Comparison of ENCODE assay signal across 10 cellular contexts in the genomic region with DNA sequence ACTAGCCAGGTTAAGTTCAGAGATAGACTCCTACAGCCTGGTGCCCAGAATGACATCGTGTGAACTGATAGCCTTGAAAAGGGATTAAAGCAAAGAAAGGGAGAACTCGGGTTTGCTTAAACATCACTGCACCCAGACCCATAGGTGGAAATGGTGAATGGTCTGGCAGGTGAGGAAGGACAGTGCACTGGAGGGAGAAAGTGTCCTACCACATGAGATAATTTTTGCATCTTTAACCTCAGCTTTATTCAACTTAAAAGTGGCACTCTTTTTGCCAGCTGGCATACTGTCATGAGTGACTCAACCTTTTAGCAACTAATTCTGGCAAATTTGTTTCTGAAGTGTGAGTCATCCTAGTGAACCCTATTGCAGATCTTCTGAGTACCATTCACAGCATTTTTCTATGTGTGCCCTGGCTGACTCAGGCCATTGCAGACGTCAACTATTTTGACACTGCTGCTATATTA. TPM values are rescaled to one million over a fixed set of nuclear protein-coding genes. Genes with fewer than 3 reads are reported as not detected.
DNase-seq lines count a peak whose midpoint lies in the region; ATAC-seq and TF ChIP-seq lines count a peak whose summit lies in the region.
"Had no signal": no experiment of that assay in that cellular context is flagged by ENCODE, and none has a peak within 500 bp of the region (broad histone marks: within the 10 kb centered on the region; RNA-seq: fewer than 3 reads in every experiment).

No MANE protein-coding gene starts in this region.

- H3K27ac ChIP-seq in foreskin keratinocyte, result no peak overlapping the region
- H3K27ac ChIP-seq: gastrocnemius medialis, WERI-Rb-1 had no signal

- ATAC-seq in foreskin keratinocyte (peak; percentile 99), GM21390 (IDR thresholded peaks at IDR 0.05; ENCODE audit: unreplicated experiment) (no peak), HG03039 (IDR thresholded peaks at IDR 0.05; ENCODE audit: unreplicated experiment) (no peak), HG03354 (IDR thresholded peaks at IDR 0.05; ENCODE audit: poor library complexity, severe bottlenecking, unreplicated experiment) (no peak), HG02571 (IDR thresholded peaks at IDR 0.05; ENCODE audit: unreplicated experiment) (no peak)

- H3K27me3 ChIP-seq in foreskin keratinocyte, result peaks cover 7% of the 10 kb centered on the region
- H3K27me3 ChIP-seq: gastrocnemius medialis had no signal

- H3K4me1 ChIP-seq in foreskin keratinocyte, result peaks cover 8% of the 10 kb centered on the region

- TF ChIP-seq CTCF in foreskin keratinocyte (conservative IDR thresholded peaks at IDR 0.05), result no peak

- DNase-seq in A172 (ENCODE audit: low spot score) (peak; percentile 94), ELR (ENCODE audit: low read depth) (peak; percentile 81), RPMI7951 (ENCODE audit: low read depth) (peak; percentile 92), foreskin keratinocyte (peak; percentile 88 to 95)
- DNase-seq: gastrocnemius medialis, WERI-Rb-1 had no signal

RNA-seq across cellular contexts. Expression of gene DAPP1, which starts 53.0 kb away (rescaled TPM):
- not detected in 2 replicates for total RNA-seq in A172 (2014; rRNA removed; shearing (Covaris generic))
- total RNA-seq in RPMI7951 (2014; rRNA removed; shearing (Covaris generic)), result not detected in 2 replicates
- total RNA-seq in foreskin keratinocyte, result 54.2 and 60.6 TPM in 2 replicates
- 16.7 and 18.5 TPM in 2 replicates for polyA plus RNA-seq in foreskin keratinocyte

Comparison
In these comparisons a context has a peak if more than half of its experiments do, and no peak if none do; other contexts are left out.
1. RNA of gene DAPP1, which starts 53.0 kb away (total RNA-seq): 54.2 to 60.6 TPM in foreskin keratinocyte; not detected in A172 and not detected in RPMI7951; every median in the first group is over 10 times any median in the second.
2. Peak in every context shown above with its lines, with median percentiles within 50 percentile points of each other: DNase-seq.